ENCODE assay signal across 14 cellular contexts in the genomic region with DNA sequence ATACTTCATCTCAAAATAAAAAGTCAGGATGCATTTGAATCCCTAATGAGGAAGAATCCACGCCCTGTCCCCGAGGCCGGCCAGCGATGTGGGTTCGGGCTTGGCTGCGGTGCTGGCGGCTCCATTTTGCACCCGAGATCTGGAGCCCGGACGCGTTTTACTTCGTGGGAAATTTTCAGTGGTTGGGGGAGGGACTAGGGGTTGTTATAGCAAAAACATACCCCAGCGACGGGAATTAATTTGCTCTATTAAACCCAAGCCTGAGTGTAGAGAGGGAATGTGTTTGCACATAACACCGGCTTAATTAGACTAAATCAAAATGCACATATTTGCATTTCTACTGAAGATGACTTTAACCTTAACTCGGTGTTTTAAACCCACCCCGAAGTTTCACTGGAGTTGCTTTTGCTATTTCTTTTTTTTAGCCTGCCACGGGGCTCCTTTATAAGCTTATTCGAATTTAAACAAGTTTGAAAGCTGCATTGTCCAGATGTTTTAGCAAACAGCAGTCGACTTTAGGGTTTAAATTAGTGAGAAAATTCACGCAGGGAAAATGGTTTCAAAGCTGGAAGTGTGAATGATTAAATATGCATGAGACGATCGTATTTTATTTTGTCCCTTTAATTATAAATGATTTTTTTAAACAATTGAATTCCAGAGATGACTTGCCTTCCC. TPM values are rescaled to one million over a fixed set of nuclear protein-coding genes. Genes with fewer than 3 reads are reported as not detected.
A peak's percentile ranks its signal among the peaks of the same experiment; 100 is the strongest.
DNase-seq lines count a peak whose midpoint lies in the region; ATAC-seq and TF ChIP-seq lines count a peak whose summit lies in the region.
"Had no signal": no experiment of that assay in that cellular context is flagged by ENCODE, and none has a peak within 500 bp of the region (broad histone marks: within the 10 kb centered on the region; RNA-seq: fewer than 3 reads in every experiment).

No MANE protein-coding gene starts in this region.

- 17% methylated on average over 23 of the region's 23 CpGs for WGBS in esophagus, 2 donors
- 20 to 21% methylated on average over 23 of the region's 23 CpGs for WGBS in thyroid gland, 2 donors

- peak overlapping the region; percentile 45 to 66 for H3K27ac ChIP-seq in esophagus (ENCODE audit: low read depth in 2 of 2, low read length in 1 of 2)
- H3K27ac ChIP-seq in neural cell (ENCODE audit: low read length), result no peak overlapping the region
- H3K27ac ChIP-seq in thyroid gland, result no peak overlapping the region
- H3K27ac ChIP-seq: PC-9 had no signal

- DNase-seq in Caco-2, result no peak
- DNase-seq in COLO668 (lab: John Stamatoyannopoulos, UW; ENCODE audit: unreplicated experiment), result no peak
- no peak for DNase-seq in thyroid gland
- no peak for DNase-seq in cerebellar cortex (ENCODE audit: low spot score)
- DNase-seq: activated CD8-positive, alpha-beta memory T cell treated with anti-CD3 and anti-CD28 coated beads for 24 hours; effector CD4-positive, alpha-beta T cell; MM.1S; NCI-H2171 treated with DMSO at 0.1 percent for 48 hours; PC-9 had no signal

- H3K27me3 Mint-ChIP-seq in Caco-2 (ENCODE audit: insufficient read depth, unreplicated experiment), result no peaks in the 10 kb centered on the region

- intact Hi-C loops in Caco-2 (cut with micrococcal nuclease; ENCODE audit: unreplicated experiment) (loop anchor here (10.0 kb wide), 1 partner anchor 439 kb away; no protein-coding TSS in a partner anchor), thyroid gland (cut with DNase I) (no loop called here)

- no peak for TF ChIP-seq POLR2A in thyroid gland (IDR thresholded peaks at IDR 0.05)

- H3K79me2 ChIP-seq in Loucy (ENCODE audit: insufficient read depth, low read length) (peaks cover 96% of the 10 kb centered on the region), neural cell (replicated peaks; ENCODE audit: insufficient read depth, low read length) (no peaks in the 10 kb centered on the region)

- peaks cover 6% of the 10 kb centered on the region for H3K4me1 Mint-ChIP-seq in Caco-2 (ENCODE audit: low read depth, unreplicated experiment)

- H3F3A ChIP-seq in Loucy (ENCODE audit: low read depth) (no peaks in the 10 kb centered on the region), neural cell (ENCODE audit: insufficient read depth, low read length, poor library complexity, severe bottlenecking) (peaks cover 3% of the 10 kb centered on the region)

- CTCF ChIA-PET in Caco-2 (lab: Charles Lee), result interaction anchor here (0.6 kb wide), 2 partner anchors 21 to 487 kb away, joined by 4 to 5 read pairs; no protein-coding TSS in a partner anchor

- peak overlapping the region; percentile 19 for H3K4me3 Mint-ChIP-seq in Caco-2 (ENCODE audit: unreplicated experiment)
- H3K4me3 Mint-ChIP-seq: activated naive CD4-positive, alpha-beta T cell treated with anti-CD3 and anti-CD28 coated beads, Interleukin-2, amount 50 U/mL, for 24 hours had no signal

- H3K36me3 ChIP-seq in Caco-2 (ENCODE audit: control insufficient read depth, insufficient read depth, low read length), result peaks cover 2% of the 10 kb centered on the region; the same call in 1 of the 2 replicates
- peaks cover 26% of the 10 kb centered on the region; the same call in 1 of the 2 replicates for H3K36me3 ChIP-seq in Loucy (ENCODE audit: insufficient read depth, low read length)
- H3K36me3 ChIP-seq in esophagus (ENCODE audit: control insufficient read depth in 2 of 2, insufficient read depth in 2 of 2, low read length in 1 of 2), result peaks cover 0 to 5% of the 10 kb centered on the region in 2 donors
- H3K36me3 ChIP-seq in neural cell (ENCODE audit: insufficient read depth, low read length), result no peaks in the 10 kb centered on the region
- no peaks in the 10 kb centered on the region for H3K36me3 ChIP-seq in thyroid gland

- H2AFZ ChIP-seq in Loucy (ENCODE audit: low read length) (no peak overlapping the region), neural cell (ENCODE audit: low read depth, low read length) (no peak overlapping the region)
- H2AFZ ChIP-seq: PC-9 had no signal

- no peaks in the 10 kb centered on the region for H3K9me3 Mint-ChIP-seq in Caco-2 (ENCODE audit: unreplicated experiment)
- H3K9me3 Mint-ChIP-seq: activated naive CD4-positive, alpha-beta T cell treated with anti-CD3 and anti-CD28 coated beads, Interleukin-2, amount 50 U/mL, for 24 hours had no signal

- no peak for TF ChIP-seq EP300 in neural cell (conservative IDR thresholded peaks at IDR 0.05; ENCODE audit: poor library complexity, severe bottlenecking)

- H3K27me3 ChIP-seq in Caco-2 (replicated peaks; ENCODE audit: control insufficient read depth, insufficient read depth, low read length), result no peaks in the 10 kb centered on the region
- no peaks in the 10 kb centered on the region for H3K27me3 ChIP-seq in Loucy (ENCODE audit: insufficient read depth, low read length, poor library complexity, severe bottlenecking)
- H3K27me3 ChIP-seq in esophagus (ENCODE audit: control insufficient read depth in 1 of 2, insufficient read depth in 2 of 2, low read length in 2 of 2), result peaks cover 0 to 14% of the 10 kb centered on the region in 2 donors
- H3K27me3 ChIP-seq in neural cell (ENCODE audit: insufficient read depth, low read depth, low read length), result peaks cover 98% of the 10 kb centered on the region
- peaks cover 73% of the 10 kb centered on the region for H3K27me3 ChIP-seq in thyroid gland

- TF ChIP-seq CTCF in Caco-2 (IDR thresholded peaks at IDR 0.05; ENCODE audit: insufficient read depth in 1 of 2, low read depth in 1 of 2, low read length in 1 of 2, severe bottlenecking in 1 of 2, unreplicated experiment in 1 of 2) (no peak), Loucy (conservative IDR thresholded peaks at IDR 0.05; ENCODE audit: low read length) (no peak), neural cell (IDR thresholded peaks at IDR 0.05; ENCODE audit: poor library complexity, severe bottlenecking) (no peak), thyroid gland (IDR thresholded peaks at IDR 0.05) (no peak)

- peak overlapping the region; percentile 81 for H3K9ac ChIP-seq in Loucy (ENCODE audit: low read depth, low read length, poor library complexity, severe bottlenecking)
- no peak overlapping the region for H3K9ac ChIP-seq in neural cell (ENCODE audit: low read length)

- peak overlapping the region; percentile 82 for H3K4me2 ChIP-seq in Loucy (ENCODE audit: low read depth, low read length, poor library complexity, severe bottlenecking)
- no peak overlapping the region for H3K4me2 ChIP-seq in neural cell (ENCODE audit: low read length)
- H3K4me2 ChIP-seq: PC-9 had no signal

- BruUV-seq in Caco-2 (replicated peaks; lab: Mats Ljungman, UMichigan), result no TSS peak

- no peak overlapping the region for H3K27ac Mint-ChIP-seq in Caco-2 (ENCODE audit: unreplicated experiment)
- H3K27ac Mint-ChIP-seq: activated naive CD4-positive, alpha-beta T cell treated with anti-CD3 and anti-CD28 coated beads, Interleukin-2, amount 50 U/mL, for 24 hours had no signal

- no peak for ATAC-seq in GM18498 (IDR thresholded peaks at IDR 0.05; ENCODE audit: unreplicated experiment)

- POLR2A ChIA-PET in Caco-2 (lab: Charles Lee), result no interaction called here

- peaks cover 76% of the 10 kb centered on the region for H3K36me3 Mint-ChIP-seq in Caco-2 (ENCODE audit: insufficient read depth, unreplicated experiment)

- H3K4me3 ChIP-seq in Caco-2 (ENCODE audit: low read depth, low read length) (no peak overlapping the region), Loucy (ENCODE audit: low read length, poor library complexity, severe bottlenecking) (peak overlapping the region; percentile 81), esophagus (ENCODE audit: low read depth in 1 of 2, low read length in 2 of 2) (peak overlapping the region; percentile 39 to 46), neural cell (ENCODE audit: low read length) (no peak overlapping the region), thyroid gland (replicated peaks in 1 of 3) (no peak overlapping the region)
- H3K4me3 ChIP-seq: PC-9 had no signal

- H3K9me3 ChIP-seq in Caco-2 (no peaks in the 10 kb centered on the region), Loucy (ENCODE audit: insufficient read depth, low read depth, low read length) (no peaks in the 10 kb centered on the region), esophagus (ENCODE audit: control insufficient read depth in 2 of 2, insufficient read depth in 1 of 2, low read depth in 1 of 2, low read length in 1 of 2) (peaks cover 0 to 4% of the 10 kb centered on the region in 2 donors), neural cell (ENCODE audit: low read length) (no peaks in the 10 kb centered on the region), thyroid gland (no peaks in the 10 kb centered on the region)

- TF ChIP-seq RAD21 in neural cell (conservative IDR thresholded peaks at IDR 0.05), result no peak

- H3K4me1 ChIP-seq in Caco-2 (peaks cover 5% of the 10 kb centered on the region; the same call in 1 of the 2 replicates), Loucy (ENCODE audit: insufficient read depth, low read length, poor library complexity, severe bottlenecking) (peaks cover 6% of the 10 kb centered on the region), esophagus (ENCODE audit: control insufficient read depth in 2 of 2, insufficient read depth in 2 of 2, low read length in 1 of 2) (peaks cover 0 to 12% of the 10 kb centered on the region in 2 donors), thyroid gland (peaks cover 19 to 52% of the 10 kb centered on the region in 2 donors)

- H4K20me1 ChIP-seq in Loucy (ENCODE audit: insufficient read depth, low read length, poor library complexity, severe bottlenecking) (peaks cover 57% of the 10 kb centered on the region), neural cell (ENCODE audit: insufficient read depth) (no peaks in the 10 kb centered on the region)

- no peaks in the 10 kb centered on the region for H3K9me2 ChIP-seq in Loucy (replicated peaks; ENCODE audit: low read depth, low read length)
- H3K9me2 ChIP-seq in neural cell (ENCODE audit: insufficient read depth, low read length), result no peaks in the 10 kb centered on the region

TF ChIP-seq in neural cell, 6 proteins besides CTCF, POLR2A, EP300 and RAD21:
- peak; percentile 54 for TF ChIP-seq POLR2AphosphoS5 (IDR thresholded peaks at IDR 0.05)
- no peak for TF ChIP-seq MXI1 (conservative IDR thresholded peaks at IDR 0.05; ENCODE audit: poor library complexity, severe bottlenecking)
TF ChIP-seq in neural cell: peak in this region for 1.

RNA-seq across cellular contexts. Expression of a gene that starts 4.9 kb away (rescaled TPM):
- 27.7 and 28.7 TPM in 2 replicates for total RNA-seq in Caco-2 (2022)
- 10 to 100 TPM in 1 of 2 donors, 1 to 10 TPM in 1; 8.9 to 19.6 TPM for polyA plus RNA-seq in esophagus
- polyA plus RNA-seq in neural cell, result 0.14 and 0.26 TPM in 2 replicates
- polyA minus RNA-seq in neural cell, result not detected in 2 replicates
- 1 to 10 TPM in 1 of 4 donors, not detected in 3; 1.3 TPM for total RNA-seq in thyroid gland
- total RNA-seq: PC-9 had no signal

Comparison
In these comparisons a context has a peak if more than half of its experiments do, and no peak if none do; other contexts are left out.
1. H3K4me3 ChIP-seq: peak in Loucy (single experiment) and esophagus (2 of 2); none in Caco-2 (single experiment), neural cell (single experiment) and thyroid gland (0 of 3).
2. H3K27ac ChIP-seq: peak in esophagus (2 of 2); none in neural cell (single experiment) and thyroid gland (0 of 3).
3. RNA of a gene that starts 4.9 kb away (total RNA-seq): 27.7 to 28.7 TPM in Caco-2; 1.3 TPM in thyroid gland; every median in the first group is over 10 times any median in the second.